In genomic region chr11:117816846-117817212, GRCh38 we compare ENCODE assay signal across 11 cellular contexts. TPM values are rescaled to one million over a fixed set of nuclear protein-coding genes. Genes with fewer than 3 reads are reported as not detected.
A peak's percentile ranks its signal among the peaks of the same experiment; 100 is the strongest.
DNase-seq lines count a peak whose midpoint lies in the region; ATAC-seq, FAIRE-seq and TF ChIP-seq lines count a peak whose summit lies in the region.
"Had no signal": no experiment of that assay in that cellular context is flagged by ENCODE, and none has a peak within 500 bp of the region (broad histone marks: within the 10 kb centered on the region; RNA-seq: fewer than 3 reads in every experiment).

No MANE protein-coding gene starts in this region.

- peak; percentile 12 for ATAC-seq in sciatic nerve
- no peak for ATAC-seq in HG03442 (IDR thresholded peaks at IDR 0.05; ENCODE audit: unreplicated experiment)
- ATAC-seq in GM19324 (IDR thresholded peaks at IDR 0.05; ENCODE audit: low FRiP score, unreplicated experiment): no peak

- no peak for TF ChIP-seq EP300 in H1 (IDR thresholded peaks at IDR 0.05; ENCODE audit: borderline replicate concordance in 1 of 2, low read depth in 2 of 2, low read length in 2 of 2)

- no peaks in the 10 kb centered on the region; the same call in 1 of the 2 replicates for H3K23me2 ChIP-seq in H1 (ENCODE audit: low read depth, low read length)

- H3K4me3 ChIP-seq in KMS-11 (IDR thresholded peaks at IDR 0.05; ENCODE audit: insufficient read depth, low read depth, low read length): no peak overlapping the region
- H3K4me3 ChIP-seq in H1 (ENCODE audit: extremely low read depth in 1 of 4, insufficient read depth in 2 of 4, low read depth in 3 of 4, low read length in 4 of 4): no peak overlapping the region

- H3K14ac ChIP-seq in H1 (ENCODE audit: insufficient read length): no peak overlapping the region

- WGBS in H1 (ENCODE audit: extremely low coverage in 1 of 2, insufficient coverage in 1 of 2, insufficient read length in 1 of 2, insufficient replicate concordance in 2 of 2, low coverage in 1 of 2, low lambda C conversion rate in 2 of 2, missing lambda C conversion rate in 1 of 2), 2 experiments: 97% methylated on average over 3 of the region's 3 CpGs; no CpG with 5 or more reads in 1 of the 2 experiments

- H3K18ac ChIP-seq in H1 (ENCODE audit: extremely low read depth, low read length): no peak overlapping the region; the same call in 1 of the 2 replicates

- DNase-seq in GM10248 (ENCODE audit: extremely low spot score) (peak; percentile 35), H1 (ENCODE audit: low read depth in 1 of 2, low spot score in 2 of 2) (no peak), sciatic nerve (ENCODE audit: low spot score) (no peak), DMS153 (lab: John Stamatoyannopoulos, UW) (no peak)
- DNase-seq: activated CD4-positive, alpha-beta T cell treated with anti-CD3 and anti-CD28 coated beads for 1 hour; central memory CD4-positive, alpha-beta T cell; KG1; NK-92 treated with Interleukin-12 subunit alpha and Interleukin-12 subunit beta, amount 100 ng/mL, for 24 hours had no signal

- POLR2A ChIA-PET in GM10248 (lab: Yijun Ruan, JAX): interaction anchor here (0.6 to 1.2 kb wide), 2 partner anchors 9 to 683 kb away, joined by 3 to 5 read pairs; no protein-coding TSS in a partner anchor
- POLR2A ChIA-PET in H1 (lab: Charles Lee; ENCODE audit: partially characterized antibody): interaction anchor here (1.3 to 1.7 kb wide), 2 partner anchors 11 to 391 kb away, joined by 3 to 4 read pairs; no protein-coding TSS in a partner anchor

- H3K27me3 ChIP-seq in KMS-11 (ENCODE audit: insufficient read depth, low read depth) (no peaks in the 10 kb centered on the region), H1 (replicated peaks in 1 of 4; ENCODE audit: control insufficient read depth in 3 of 4, extremely low read depth in 1 of 4, insufficient read depth in 3 of 4, low read length in 3 of 4) (no peaks in the 10 kb centered on the region; a peak in 1 of 7 replicates)

- peak overlapping the region; percentile 68; the same call in 1 of the 2 replicates for H2BK12ac ChIP-seq in H1 (ENCODE audit: low read depth, low read length)

- TF ChIP-seq RAD21 in H1 (IDR thresholded peaks at IDR 0.05 in 1 of 2, conservative IDR thresholded peaks at IDR 0.05 in 1 of 2; ENCODE audit: low read depth in 2 of 2, low read length in 2 of 2): no peak

- TF ChIP-seq CTCF in GM10248 (IDR thresholded peaks at IDR 0.05; ENCODE audit: control extremely low read depth, extremely low read depth, low read depth, missing control alignments): no peak
- TF ChIP-seq CTCF in KMS-11 (conservative IDR thresholded peaks at IDR 0.05; ENCODE audit: low read depth, low read length): no peak
- TF ChIP-seq CTCF in H1 (IDR thresholded peaks at IDR 0.05; ENCODE audit: control extremely low read depth in 1 of 3, insufficient read depth in 1 of 3, low read depth in 1 of 3, low read length in 3 of 3): no peak

- peak overlapping the region; percentile 45; the same call in 1 of the 2 replicates for H2BK5ac ChIP-seq in H1 (ENCODE audit: low read depth, low read length)

- no peaks in the 10 kb centered on the region for H3K9me3 ChIP-seq in H1 (ENCODE audit: insufficient read depth in 2 of 2, low read depth in 1 of 2, low read length in 1 of 2)

- no peak overlapping the region for H2BK120ac ChIP-seq in H1 (replicated peaks; ENCODE audit: low read depth, low read length)

- H2BK15ac ChIP-seq in H1 (ENCODE audit: low read length): no peak overlapping the region

- H3K9ac ChIP-seq in KMS-11: no peak overlapping the region
- H3K9ac ChIP-seq in H1 (replicated peaks in 1 of 4; ENCODE audit: extremely low read depth in 1 of 4, low read depth in 3 of 4, low read length in 3 of 4): no peak overlapping the region

- intact Hi-C loops in sciatic nerve (cut with DNase I): loop anchor here (2.0 to 5.0 kb wide), 2 partner anchors 375 to 390 kb away; no protein-coding TSS in a partner anchor

- H3K4me1 ChIP-seq in KMS-11 (ENCODE audit: low read depth, poor library complexity, severe bottlenecking) (peaks cover 45% of the 10 kb centered on the region), H1 (replicated peaks in 1 of 4; ENCODE audit: control insufficient read depth in 3 of 4, insufficient read depth in 4 of 4, low read length in 3 of 4) (peaks cover 0 to 31% (median 18%) of the 10 kb centered on the region in 4 experiments; a peak in 6 of 7 replicates)

- no peak overlapping the region for H3K23ac ChIP-seq in H1 (ENCODE audit: insufficient read length)

- no peak for TF ChIP-seq POLR2A in H1 (IDR thresholded peaks at IDR 0.05; ENCODE audit: control extremely low read depth in 1 of 2, low read depth in 2 of 2, low read length in 2 of 2)

- H2AFZ ChIP-seq in KMS-11 (ENCODE audit: low read depth) (peak overlapping the region; percentile 75; the same call in 1 of the 2 replicates), H1 (ENCODE audit: low read length) (no peak overlapping the region)

- H3K27ac ChIP-seq in KMS-11: no peak overlapping the region
- H3K27ac ChIP-seq in H1 (ENCODE audit: low read depth, low read length): no peak overlapping the region

- H3K79me1 ChIP-seq in H1 (ENCODE audit: low read depth, low read length): no peaks in the 10 kb centered on the region

- no peak overlapping the region for H4K91ac ChIP-seq in H1 (replicated peaks; ENCODE audit: insufficient read length, low read length)

- CTCF ChIA-PET in GM10248 (lab: Yijun Ruan, JAX) (interaction anchor here (0.9 to 15.1 kb wide), 24 partner anchors 7 to 391 kb away, joined by 3 to 344 read pairs (median 5); partner anchors contain the start of genes DSCAML1 and FXYD2), H1 (lab: Charles Lee; ENCODE audit: partially characterized antibody) (interaction anchor here (0.8 to 9.7 kb wide), 47 partner anchors 9 to 449 kb away, joined by 3 to 163 read pairs (median 5); no protein-coding TSS in a partner anchor)

- no peak overlapping the region for H2AK5ac ChIP-seq in H1 (ENCODE audit: low read depth, low read length)

- no peaks in the 10 kb centered on the region for H4K20me1 ChIP-seq in KMS-11 (ENCODE audit: insufficient read depth)
- H4K20me1 ChIP-seq in H1 (replicated peaks in 1 of 2; ENCODE audit: control insufficient read depth in 1 of 2, insufficient read depth in 2 of 2, low read length in 2 of 2): no peaks in the 10 kb centered on the region

- H2BK20ac ChIP-seq in H1 (ENCODE audit: low read length): peak overlapping the region; percentile 61; the same call in 1 of the 2 replicates

- H4K5ac ChIP-seq in H1 (ENCODE audit: insufficient read length, low read depth, low read length): no peak overlapping the region

- peak overlapping the region; percentile 73; the same call in 1 of the 2 replicates for H4K8ac ChIP-seq in H1 (ENCODE audit: extremely low read depth, insufficient read depth, low read length)

- H3K56ac ChIP-seq in H1 (replicated peaks; ENCODE audit: insufficient read length, low read depth, low read length): no peak overlapping the region

- no peak for FAIRE-seq in H1 (lab: Jason Lieb, UNC)

- H3K79me2 ChIP-seq in KMS-11 (ENCODE audit: insufficient read depth, low read depth) (no peaks in the 10 kb centered on the region), H1 (ENCODE audit: control insufficient read depth in 1 of 2, insufficient read depth in 2 of 2, low read length in 2 of 2) (no peaks in the 10 kb centered on the region)

- H3K4ac ChIP-seq in H1 (replicated peaks; ENCODE audit: insufficient read length, low read depth, low read length): no peak overlapping the region

- H3K36me3 ChIP-seq in KMS-11 (ENCODE audit: insufficient read depth): no peaks in the 10 kb centered on the region
- H3K36me3 ChIP-seq in H1 (ENCODE audit: control insufficient read depth in 2 of 4, insufficient read depth in 4 of 4, low read length in 3 of 4): no peaks in the 10 kb centered on the region

- H3K4me2 ChIP-seq in KMS-11 (no peak overlapping the region), H1 (ENCODE audit: insufficient read depth in 1 of 2, low read depth in 2 of 2, low read length in 2 of 2) (peak overlapping the region; percentile 37 to 67; a peak in 1 of 4 replicates)

TF ChIP-seq in H1, 55 proteins besides CTCF, POLR2A, EP300 and RAD21 (continues in another document):
- TF ChIP-seq EGR1 (IDR thresholded peaks at IDR 0.05; ENCODE audit: borderline replicate concordance, low read depth, low read length): no peak
- TF ChIP-seq TBP (IDR thresholded peaks at IDR 0.05; ENCODE audit: low read depth, low read length): no peak

RNA-seq across cellular contexts. Expression of gene FXYD2, which starts 7.7 kb away (rescaled TPM):
- 0.99 and 1.1 TPM in 2 replicates for total RNA-seq in H1 (2021; fragmentation: NEBNext Ultra II Directional; extraction: Animal tissue kit (Norgen Biotek cat#: 25700))
- 0.89 and 1.6 TPM in 2 replicates for polyA plus RNA-seq in H1 (2011; rRNA removed)
- 1.2 TPM for polyA plus RNA-seq in H1 (2011; cell fraction: cytosol; rRNA removed)
- 3.1 TPM for polyA plus RNA-seq in H1 (2011; cell fraction: nucleus; rRNA removed)
- 0.84 to 1.1 TPM (median 0.98 TPM) in 4 replicates for polyA plus RNA-seq in H1 (2012, experiment 1 of 2)
- 0.21 TPM for polyA plus RNA-seq in H1 (2012, experiment 2 of 2)
- 2.0 TPM for polyA plus RNA-seq in H1 (2013, experiment 1 of 2)
- 1.2 TPM for polyA plus RNA-seq in H1 (2013, experiment 2 of 2)
- polyA minus RNA-seq in H1 (2011; rRNA and poly(A)+ RNA removed): 0.95 and 1.7 TPM in 2 replicates
- 0.59 TPM for polyA minus RNA-seq in H1 (2011; cell fraction: cytosol; rRNA and poly(A)+ RNA removed)
- 4.4 TPM for polyA minus RNA-seq in H1 (2011; cell fraction: nucleus; rRNA and poly(A)+ RNA removed)
- 6.6 TPM for total RNA-seq in sciatic nerve

RNA-seq across cellular contexts. Expression of gene DSCAML1, which starts 19.8 kb away (rescaled TPM):
- total RNA-seq in H1 (2021; fragmentation: NEBNext Ultra II Directional; extraction: Animal tissue kit (Norgen Biotek cat#: 25700)): 0.19 and 0.27 TPM in 2 replicates
- 0.24 and 0.25 TPM in 2 replicates for polyA plus RNA-seq in H1 (2011; rRNA removed)
- polyA plus RNA-seq in H1 (2011; cell fraction: cytosol; rRNA removed): 0.16 TPM
- polyA plus RNA-seq in H1 (2011; cell fraction: nucleus; rRNA removed): 0.39 TPM
- polyA plus RNA-seq in H1 (2012, experiment 1 of 2): 0.08 to 0.35 TPM (median 0.18 TPM) in 4 replicates
- polyA plus RNA-seq in H1 (2012, experiment 2 of 2): 0.04 TPM
- polyA plus RNA-seq in H1 (2013, experiment 1 of 2): 0.10 TPM
- polyA plus RNA-seq in H1 (2013, experiment 2 of 2): 0.22 TPM
- 0.10 and 0.54 TPM in 2 replicates for polyA minus RNA-seq in H1 (2011; rRNA and poly(A)+ RNA removed)
- not detected for polyA minus RNA-seq in H1 (2011; cell fraction: cytosol; rRNA and poly(A)+ RNA removed)
- polyA minus RNA-seq in H1 (2011; cell fraction: nucleus; rRNA and poly(A)+ RNA removed): 3.2 TPM
- 4.2 TPM for total RNA-seq in sciatic nerve

RNA-seq across cellular contexts. Expression of gene FXYD6, which starts 59.6 kb away (rescaled TPM):
- 44.6 and 50.0 TPM in 2 replicates for total RNA-seq in H1 (2021; fragmentation: NEBNext Ultra II Directional; extraction: Animal tissue kit (Norgen Biotek cat#: 25700))
- polyA plus RNA-seq in H1 (2011; rRNA removed): 117 and 151 TPM in 2 replicates
- polyA plus RNA-seq in H1 (2011; cell fraction: cytosol; rRNA removed): 117 TPM
- polyA plus RNA-seq in H1 (2011; cell fraction: nucleus; rRNA removed): 137 TPM
- polyA plus RNA-seq in H1 (2012, experiment 1 of 2): 45.7 to 68.5 TPM (median 67.3 TPM) in 4 replicates
- 67.1 TPM for polyA plus RNA-seq in H1 (2012, experiment 2 of 2)
- 51.8 TPM for polyA plus RNA-seq in H1 (2013, experiment 1 of 2)
- polyA plus RNA-seq in H1 (2013, experiment 2 of 2): 57.8 TPM
- 64.2 and 70.4 TPM in 2 replicates for polyA minus RNA-seq in H1 (2011; rRNA and poly(A)+ RNA removed)
- 17.0 TPM for polyA minus RNA-seq in H1 (2011; cell fraction: cytosol; rRNA and poly(A)+ RNA removed)
- 34.0 TPM for polyA minus RNA-seq in H1 (2011; cell fraction: nucleus; rRNA and poly(A)+ RNA removed)
- total RNA-seq in sciatic nerve: 141 TPM
